ENCODE assay signal across 10 cellular contexts in genomic region chr12:47829584-47829983, GRCh38. TPM values are rescaled to one million over a fixed set of nuclear protein-coding genes. Genes with fewer than 3 reads are reported as not detected.
DNase-seq lines count a peak whose midpoint lies in the region; ATAC-seq lines count a peak whose summit lies in the region.
"Had no signal": no experiment of that assay in that cellular context is flagged by ENCODE, and none has a peak within 500 bp of the region (broad histone marks: within the 10 kb centered on the region; RNA-seq: fewer than 3 reads in every experiment).

No MANE protein-coding gene starts in this region.

- H3K4me1 Mint-ChIP-seq in activated CD8-positive, alpha-beta memory T cell treated with anti-CD3 and anti-CD28 coated beads, Interleukin-2, amount 10 ng/mL, durations not matched to agents 7 days and 5 days, result peaks cover 73% of the 10 kb centered on the region

- H3K4me1 ChIP-seq in adipocyte (ENCODE audit: control insufficient read depth, insufficient read depth, low read length), result peaks cover 51% of the 10 kb centered on the region
- peaks cover 36% of the 10 kb centered on the region for H3K4me1 ChIP-seq in mucosa of stomach (ENCODE audit: control insufficient read depth, insufficient read depth, low read length)
- peaks cover 87% of the 10 kb centered on the region for H3K4me1 ChIP-seq in thymus (ENCODE audit: control insufficient read depth, insufficient read depth, low read length)

- no peak overlapping the region for H3K4me3 Mint-ChIP-seq in activated CD8-positive, alpha-beta memory T cell treated with anti-CD3 and anti-CD28 coated beads, Interleukin-2, amount 10 ng/mL, durations not matched to agents 7 days and 5 days

- peak overlapping the region; percentile 54 for H3K27ac Mint-ChIP-seq in activated CD8-positive, alpha-beta memory T cell treated with anti-CD3 and anti-CD28 coated beads, Interleukin-2, amount 10 ng/mL, durations not matched to agents 7 days and 5 days

- no peaks in the 10 kb centered on the region for H3K36me3 ChIP-seq in adipocyte (ENCODE audit: control insufficient read depth, insufficient read depth, low read length, severe bottlenecking)
- no peaks in the 10 kb centered on the region for H3K36me3 ChIP-seq in mucosa of stomach (ENCODE audit: control insufficient read depth, insufficient read depth, low read length)
- no peaks in the 10 kb centered on the region for H3K36me3 ChIP-seq in thymus (ENCODE audit: control insufficient read depth, insufficient read depth)

- H3K9me3 Mint-ChIP-seq in activated CD8-positive, alpha-beta memory T cell treated with anti-CD3 and anti-CD28 coated beads, Interleukin-2, amount 10 ng/mL, durations not matched to agents 7 days and 5 days (ENCODE audit: low read depth), result no peaks in the 10 kb centered on the region

- 67% methylated on average over 4 of the region's 4 CpGs for WGBS in thymus

- no peaks in the 10 kb centered on the region for H3K27me3 ChIP-seq in adipocyte (replicated peaks; ENCODE audit: control insufficient read depth, insufficient read depth, low read length)
- H3K27me3 ChIP-seq in mucosa of stomach (ENCODE audit: control insufficient read depth, insufficient read depth, low read length), result no peaks in the 10 kb centered on the region
- no peaks in the 10 kb centered on the region for H3K27me3 ChIP-seq in thymus (ENCODE audit: control insufficient read depth, insufficient read depth)

- CTCF ChIA-PET in activated CD8-positive, alpha-beta memory T cell treated with anti-CD3 and anti-CD28 coated beads, Interleukin-2, amount 10 ng/mL, durations not matched to agents 7 days and 5 days (lab: Charles Lee), result interaction anchor here (0.7 to 21.9 kb wide), 5 partner anchors 9 to 87 kb away, joined by 3 to 775 read pairs (median 377); partner anchors contain the start of genes HDAC7 and SLC48A1

- H3K27ac ChIP-seq in thymus (ENCODE audit: low read depth), result peak overlapping the region; percentile 80

- H3K9ac ChIP-seq in adipocyte (ENCODE audit: low read length) (peak overlapping the region; percentile 72), mucosa of stomach (ENCODE audit: low read length) (peak overlapping the region; percentile 56)

- H3K36me3 Mint-ChIP-seq in activated CD8-positive, alpha-beta memory T cell treated with anti-CD3 and anti-CD28 coated beads, Interleukin-2, amount 10 ng/mL, durations not matched to agents 7 days and 5 days, result no peaks in the 10 kb centered on the region

- no peak for DNase-seq in activated CD8-positive, alpha-beta memory T cell treated with anti-CD3 and anti-CD28 coated beads, Interleukin-2, amount 10 ng/mL, durations not matched to agents 7 days and 5 days
- DNase-seq in activated CD8-positive, alpha-beta memory T cell treated with anti-CD3 and anti-CD28 coated beads, Interleukin-2, amount 50 U/mL, for 48 hours, result no peak
- no peak for DNase-seq in adipocyte (ENCODE audit: low read depth)
- DNase-seq in pons (ENCODE audit: low spot score), result no peak
- DNase-seq in NCI-H1105 treated with DMSO at 0.1 percent for 48 hours (lab: John Stamatoyannopoulos, UW), result no peak
- DNase-seq: cortex of kidney, NCI-H446 treated with DMSO at 0.1 percent for 48 hours had no signal

- H3K4me3 ChIP-seq in adipocyte (ENCODE audit: low read length) (peak overlapping the region; percentile 15), mucosa of stomach (ENCODE audit: low read length) (no peak overlapping the region), thymus (ENCODE audit: low read length) (no peak overlapping the region)

- H3K9me3 ChIP-seq in adipocyte (ENCODE audit: control insufficient read depth, low read length), result no peaks in the 10 kb centered on the region
- H3K9me3 ChIP-seq in mucosa of stomach (ENCODE audit: control insufficient read depth, low read length), result no peaks in the 10 kb centered on the region
- H3K9me3 ChIP-seq in thymus (ENCODE audit: control insufficient read depth), result no peaks in the 10 kb centered on the region

- ATAC-seq in activated CD8-positive, alpha-beta memory T cell treated with anti-CD3 and anti-CD28 coated beads, Interleukin-2, amount 10 ng/mL, durations not matched to agents 7 days and 5 days, result no peak
- no peak for ATAC-seq in HG03565 (IDR thresholded peaks at IDR 0.05; ENCODE audit: unreplicated experiment)

- no peaks in the 10 kb centered on the region for H3K27me3 Mint-ChIP-seq in activated CD8-positive, alpha-beta memory T cell treated with anti-CD3 and anti-CD28 coated beads, Interleukin-2, amount 10 ng/mL, durations not matched to agents 7 days and 5 days

RNA-seq across cellular contexts. Expression of gene HDAC7, which starts 9.9 kb away (rescaled TPM):
- total RNA-seq in activated CD8-positive, alpha-beta memory T cell treated with anti-CD3 and anti-CD28 coated beads, Interleukin-2, amount 10 ng/mL, durations not matched to agents 7 days and 5 days, result 100 to 1,000 TPM; 226 to 284 TPM
- polyA plus RNA-seq in thymus, result 130 TPM

RNA-seq across cellular contexts. Expression of gene SLC48A1, which starts 56.5 kb away (rescaled TPM):
- total RNA-seq in activated CD8-positive, alpha-beta memory T cell treated with anti-CD3 and anti-CD28 coated beads, Interleukin-2, amount 10 ng/mL, durations not matched to agents 7 days and 5 days, result 10 to 100 TPM; 13.9 to 18.5 TPM
- polyA plus RNA-seq in thymus, result 9.3 TPM
